In genomic region chr6:167791036-167791779, GRCh38 we compare ENCODE assay signal across 16 cellular contexts. TPM values are rescaled to one million over a fixed set of nuclear protein-coding genes. Genes with fewer than 3 reads are reported as not detected.
A peak's percentile ranks its signal among the peaks of the same experiment; 100 is the strongest.
DNase-seq lines count a peak whose midpoint lies in the region; ATAC-seq and TF ChIP-seq lines count a peak whose summit lies in the region.
"Had no signal": no experiment of that assay in that cellular context is flagged by ENCODE, and none has a peak within 500 bp of the region (broad histone marks: within the 10 kb centered on the region; RNA-seq: fewer than 3 reads in every experiment).

No MANE protein-coding gene starts in this region.

- DNase-seq in ELR (ENCODE audit: low read depth) (peak; percentile 38), RPMI7951 (ENCODE audit: low read depth) (peak; percentile 78), dermis microvascular lymphatic vessel endothelial cell (ENCODE audit: low read depth in 2 of 2) (peak; percentile 31 to 83), mesenteric fat pad (ENCODE audit: low spot score) (peak; percentile 59), coronary artery (ENCODE audit: low spot score) (no peak), dorsolateral prefrontal cortex (no peak)
- DNase-seq in stimulated activated CD4-positive, alpha-beta T cell treated with anti-CD3 and anti-CD28 coated beads, Interleukin-1b, Interleukin-23, amount 100 ng/mL, for 48 hours = no peak
- DNase-seq: activated CD4-positive, alpha-beta T cell treated with anti-CD3 and anti-CD28 coated beads, Interleukin-2, amount 10 ng/mL, durations not matched to agents 7 days and 5 days; activated T-cell treated with anti-CD3 and anti-CD28 coated beads, Interleukin-2, amount 50 U/mL, for 48 hours; DMS79; KBM-7; NCI-H1694; NCI-H526 treated with DMSO at 0.1 percent for 48 hours; nucleus accumbens had no signal

- no peak for TF ChIP-seq CTCF in coronary artery (IDR thresholded peaks at IDR 0.05)
- no peak for TF ChIP-seq CTCF in dorsolateral prefrontal cortex (IDR thresholded peaks at IDR 0.05 in 54 of 56, conservative IDR thresholded peaks at IDR 0.05 in 2 of 56; ENCODE audit: low read depth in 1 of 56, partially characterized antibody in 56 of 56)

- ATAC-seq in GM21786 (IDR thresholded peaks at IDR 0.05; ENCODE audit: unreplicated experiment) = no peak
- ATAC-seq: HCT116 had no signal

- H3K27ac ChIP-seq in coronary artery = no peak overlapping the region
- no peak overlapping the region for H3K27ac ChIP-seq in dorsolateral prefrontal cortex

- H3K4me3 ChIP-seq in coronary artery (no peak overlapping the region), dorsolateral prefrontal cortex (no peak overlapping the region)

- H3K27me3 ChIP-seq in dorsolateral prefrontal cortex = peaks cover 0 to 10% (median 0%) of the 10 kb centered on the region in 45 donors

- intact Hi-C loops in dorsolateral prefrontal cortex (cut with DNase I) = no loop called here

RNA-seq across cellular contexts. Expression of gene AFDN, which starts 35.5 kb away (rescaled TPM):
- total RNA-seq in RPMI7951 (2014; rRNA removed; shearing (Covaris generic)) = 41.6 and 46.6 TPM in 2 replicates
- total RNA-seq in dermis microvascular lymphatic vessel endothelial cell (98.2 and 124 TPM in 2 replicates), mesenteric fat pad (82.3 TPM), dorsolateral prefrontal cortex (100 to 1,000 TPM in 117 of 120 experiments, 10 to 100 TPM in 3; 83.8 to 184 (median 126) TPM)

Comparison
In these comparisons a context has a peak if more than half of its experiments do, and no peak if none do; other contexts are left out.
1. DNase-seq: peak in ELR (single experiment), RPMI7951 (single experiment), dermis microvascular lymphatic vessel endothelial cell (2 of 2) and mesenteric fat pad (single experiment); none in stimulated activated CD4-positive, alpha-beta T cell treated with anti-CD3 and anti-CD28 coated beads, Interleukin-1b, Interleukin-23, amount 100 ng/mL, for 48 hours (single experiment), coronary artery (single experiment) and dorsolateral prefrontal cortex (0 of 10).